1 cellular context compared by ENCODE assay signal in the genomic region with DNA sequence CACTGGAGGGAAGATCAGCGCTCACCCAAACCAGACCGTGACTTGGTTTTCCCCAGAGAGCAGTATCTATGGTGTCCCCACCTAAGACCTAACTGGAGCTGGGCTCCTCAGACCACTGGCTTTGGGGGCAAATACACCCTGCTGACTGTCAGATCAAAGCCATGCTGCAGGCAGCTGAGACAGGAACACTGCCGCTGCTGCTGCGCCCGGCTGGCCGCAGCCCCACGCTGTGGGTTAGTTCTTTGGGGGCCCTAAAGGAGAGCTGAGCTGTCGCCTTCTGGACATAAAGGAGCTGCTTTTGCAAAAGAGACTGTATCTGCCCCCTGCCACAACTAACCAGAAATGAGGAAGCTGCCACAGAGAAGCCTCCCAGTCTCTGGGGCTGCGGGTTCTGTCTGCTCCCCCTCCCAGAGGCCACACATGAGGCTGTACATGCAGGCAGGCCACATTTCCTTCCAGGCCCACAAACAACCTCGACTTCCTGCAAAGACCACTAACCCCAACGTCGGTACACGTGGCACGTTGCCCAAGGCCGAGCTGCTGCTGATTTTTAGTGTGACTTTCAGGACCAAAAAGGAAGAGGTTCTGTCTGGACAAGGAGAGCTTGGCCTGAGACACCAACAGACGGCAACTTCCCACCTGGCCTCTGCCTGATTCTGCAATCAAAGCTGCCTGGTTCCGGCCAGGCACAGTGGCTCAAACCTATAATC.
TF ChIP-seq lines count a peak whose summit lies in the region.

No MANE protein-coding gene starts in this region.

TF ChIP-seq in GM12878, 131 proteins besides CTCF, POLR2A, EP300 and RAD21 (continued from another document and continues in another):
- peak; percentile 65; the same call in 1 of the 2 replicates for TF ChIP-seq SMARCA5 (IDR thresholded peaks at IDR 0.05)
- 0 out of 2 replicates have a peak, but pooled peaks have one; percentile 52 for TF ChIP-seq MEF2A (IDR thresholded peaks at IDR 0.05; ENCODE audit: insufficient read depth, low read depth, low read length)
- peak; percentile 64 for TF ChIP-seq MEF2B (IDR thresholded peaks at IDR 0.05; ENCODE audit: partially characterized antibody, poor library complexity, severe bottlenecking)
- peak; percentile 55 for TF ChIP-seq MYC (IDR thresholded peaks at IDR 0.05; ENCODE audit: insufficient read depth, insufficient read length, insufficient replicate concordance, low read length, severe bottlenecking)
- TF ChIP-seq, protein P1, sequence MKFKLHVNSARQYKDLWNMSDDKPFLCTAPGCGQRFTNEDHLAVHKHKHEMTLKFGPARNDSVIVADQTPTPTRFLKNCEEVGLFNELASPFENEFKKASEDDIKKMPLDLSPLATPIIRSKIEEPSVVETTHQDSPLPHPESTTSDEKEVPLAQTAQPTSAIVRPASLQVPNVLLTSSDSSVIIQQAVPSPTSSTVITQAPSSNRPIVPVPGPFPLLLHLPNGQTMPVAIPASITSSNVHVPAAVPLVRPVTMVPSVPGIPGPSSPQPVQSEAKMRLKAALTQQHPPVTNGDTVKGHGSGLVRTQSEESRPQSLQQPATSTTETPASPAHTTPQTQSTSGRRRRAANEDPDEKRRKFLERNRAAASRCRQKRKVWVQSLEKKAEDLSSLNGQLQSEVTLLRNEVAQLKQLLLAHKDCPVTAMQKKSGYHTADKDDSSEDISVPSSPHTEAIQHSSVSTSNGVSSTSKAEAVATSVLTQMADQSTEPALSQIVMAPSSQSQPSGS (IDR thresholded peaks at IDR 0.05; ENCODE audit: low read length), result no peak
- 0 out of 2 replicates have a peak, but pooled peaks have one; percentile 36 for TF ChIP-seq POLR2AphosphoS2 (IDR thresholded peaks at IDR 0.05; ENCODE audit: low read depth, low read length)
- TF ChIP-seq STAT1 (conservative IDR thresholded peaks at IDR 0.05), result no peak
- no peak for TF ChIP-seq RELA (IDR thresholded peaks at IDR 0.05; ENCODE audit: borderline replicate concordance, partially characterized antibody)
- TF ChIP-seq NRF1 (conservative IDR thresholded peaks at IDR 0.05; ENCODE audit: low read depth, low read length), result no peak
- TF ChIP-seq, protein P2, sequence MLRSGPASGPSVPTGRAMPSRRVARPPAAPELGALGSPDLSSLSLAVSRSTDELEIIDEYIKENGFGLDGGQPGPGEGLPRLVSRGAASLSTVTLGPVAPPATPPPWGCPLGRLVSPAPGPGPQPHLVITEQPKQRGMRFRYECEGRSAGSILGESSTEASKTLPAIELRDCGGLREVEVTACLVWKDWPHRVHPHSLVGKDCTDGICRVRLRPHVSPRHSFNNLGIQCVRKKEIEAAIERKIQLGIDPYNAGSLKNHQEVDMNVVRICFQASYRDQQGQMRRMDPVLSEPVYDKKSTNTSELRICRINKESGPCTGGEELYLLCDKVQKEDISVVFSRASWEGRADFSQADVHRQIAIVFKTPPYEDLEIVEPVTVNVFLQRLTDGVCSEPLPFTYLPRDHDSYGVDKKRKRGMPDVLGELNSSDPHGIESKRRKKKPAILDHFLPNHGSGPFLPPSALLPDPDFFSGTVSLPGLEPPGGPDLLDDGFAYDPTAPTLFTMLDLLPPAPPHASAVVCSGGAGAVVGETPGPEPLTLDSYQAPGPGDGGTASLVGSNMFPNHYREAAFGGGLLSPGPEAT (IDR thresholded peaks at IDR 0.05; ENCODE audit: low read depth), result peak; percentile 73
- TF ChIP-seq, protein P3, sequence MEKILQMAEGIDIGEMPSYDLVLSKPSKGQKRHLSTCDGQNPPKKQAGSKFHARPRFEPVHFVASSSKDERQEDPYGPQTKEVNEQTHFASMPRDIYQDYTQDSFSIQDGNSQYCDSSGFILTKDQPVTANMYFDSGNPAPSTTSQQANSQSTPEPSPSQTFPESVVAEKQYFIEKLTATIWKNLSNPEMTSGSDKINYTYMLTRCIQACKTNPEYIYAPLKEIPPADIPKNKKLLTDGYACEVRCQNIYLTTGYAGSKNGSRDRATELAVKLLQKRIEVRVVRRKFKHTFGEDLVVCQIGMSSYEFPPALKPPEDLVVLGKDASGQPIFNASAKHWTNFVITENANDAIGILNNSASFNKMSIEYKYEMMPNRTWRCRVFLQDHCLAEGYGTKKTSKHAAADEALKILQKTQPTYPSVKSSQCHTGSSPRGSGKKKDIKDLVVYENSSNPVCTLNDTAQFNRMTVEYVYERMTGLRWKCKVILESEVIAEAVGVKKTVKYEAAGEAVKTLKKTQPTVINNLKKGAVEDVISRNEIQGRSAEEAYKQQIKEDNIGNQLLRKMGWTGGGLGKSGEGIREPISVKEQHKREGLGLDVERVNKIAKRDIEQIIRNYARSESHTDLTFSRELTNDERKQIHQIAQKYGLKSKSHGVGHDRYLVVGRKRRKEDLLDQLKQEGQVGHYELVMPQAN (conservative IDR thresholded peaks at IDR 0.05), result no peak
- peak; percentile 84; the same call in 1 of the 2 replicates for TF ChIP-seq ASH2L (IDR thresholded peaks at IDR 0.05; ENCODE audit: borderline replicate concordance, low read depth)
- no peak for TF ChIP-seq GATAD2B (conservative IDR thresholded peaks at IDR 0.05; ENCODE audit: low read depth)
- TF ChIP-seq SREBF1 (IDR thresholded peaks at IDR 0.05; ENCODE audit: low read length), result no peak
- TF ChIP-seq NR2C2 (IDR thresholded peaks at IDR 0.05; ENCODE audit: borderline replicate concordance, control insufficient read depth, insufficient read length, low read depth), result no peak
- no peak for TF ChIP-seq CHD4 (IDR thresholded peaks at IDR 0.05)
- no peak for TF ChIP-seq TCF7 (IDR thresholded peaks at IDR 0.05; ENCODE audit: borderline replicate concordance)
- TF ChIP-seq, protein P4, sequence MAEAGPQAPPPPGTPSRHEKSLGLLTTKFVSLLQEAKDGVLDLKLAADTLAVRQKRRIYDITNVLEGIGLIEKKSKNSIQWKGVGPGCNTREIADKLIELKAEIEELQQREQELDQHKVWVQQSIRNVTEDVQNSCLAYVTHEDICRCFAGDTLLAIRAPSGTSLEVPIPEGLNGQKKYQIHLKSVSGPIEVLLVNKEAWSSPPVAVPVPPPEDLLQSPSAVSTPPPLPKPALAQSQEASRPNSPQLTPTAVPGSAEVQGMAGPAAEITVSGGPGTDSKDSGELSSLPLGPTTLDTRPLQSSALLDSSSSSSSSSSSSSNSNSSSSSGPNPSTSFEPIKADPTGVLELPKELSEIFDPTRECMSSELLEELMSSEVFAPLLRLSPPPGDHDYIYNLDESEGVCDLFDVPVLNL (IDR thresholded peaks at IDR 0.05; ENCODE audit: low read depth, low read length), result no peak
- TF ChIP-seq TCF12 (IDR thresholded peaks at IDR 0.05; ENCODE audit: low read depth, low read length), result no peak
- no peak; the same call in 1 of the 2 replicates for TF ChIP-seq RAD51 (IDR thresholded peaks at IDR 0.05)
- TF ChIP-seq, protein P5, sequence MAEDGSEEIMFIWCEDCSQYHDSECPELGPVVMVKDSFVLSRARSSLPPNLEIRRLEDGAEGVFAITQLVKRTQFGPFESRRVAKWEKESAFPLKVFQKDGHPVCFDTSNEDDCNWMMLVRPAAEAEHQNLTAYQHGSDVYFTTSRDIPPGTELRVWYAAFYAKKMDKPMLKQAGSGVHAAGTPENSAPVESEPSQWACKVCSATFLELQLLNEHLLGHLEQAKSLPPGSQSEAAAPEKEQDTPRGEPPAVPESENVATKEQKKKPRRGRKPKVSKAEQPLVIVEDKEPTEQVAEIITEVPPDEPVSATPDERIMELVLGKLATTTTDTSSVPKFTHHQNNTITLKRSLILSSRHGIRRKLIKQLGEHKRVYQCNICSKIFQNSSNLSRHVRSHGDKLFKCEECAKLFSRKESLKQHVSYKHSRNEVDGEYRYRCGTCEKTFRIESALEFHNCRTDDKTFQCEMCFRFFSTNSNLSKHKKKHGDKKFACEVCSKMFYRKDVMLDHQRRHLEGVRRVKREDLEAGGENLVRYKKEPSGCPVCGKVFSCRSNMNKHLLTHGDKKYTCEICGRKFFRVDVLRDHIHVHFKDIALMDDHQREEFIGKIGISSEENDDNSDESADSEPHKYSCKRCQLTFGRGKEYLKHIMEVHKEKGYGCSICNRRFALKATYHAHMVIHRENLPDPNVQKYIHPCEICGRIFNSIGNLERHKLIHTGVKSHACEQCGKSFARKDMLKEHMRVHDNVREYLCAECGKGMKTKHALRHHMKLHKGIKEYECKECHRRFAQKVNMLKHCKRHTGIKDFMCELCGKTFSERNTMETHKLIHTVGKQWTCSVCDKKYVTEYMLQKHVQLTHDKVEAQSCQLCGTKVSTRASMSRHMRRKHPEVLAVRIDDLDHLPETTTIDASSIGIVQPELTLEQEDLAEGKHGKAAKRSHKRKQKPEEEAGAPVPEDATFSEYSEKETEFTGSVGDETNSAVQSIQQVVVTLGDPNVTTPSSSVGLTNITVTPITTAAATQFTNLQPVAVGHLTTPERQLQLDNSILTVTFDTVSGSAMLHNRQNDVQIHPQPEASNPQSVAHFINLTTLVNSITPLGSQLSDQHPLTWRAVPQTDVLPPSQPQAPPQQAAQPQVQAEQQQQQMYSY (CRISPR knock-in tag; IDR thresholded peaks at IDR 0.05), result no peak
- peak; percentile 72 for TF ChIP-seq SP1 (IDR thresholded peaks at IDR 0.05; ENCODE audit: low read depth, low read length)
- no peak for TF ChIP-seq SUZ12 (IDR thresholded peaks at IDR 0.05; ENCODE audit: unreplicated experiment)
- no peak for TF ChIP-seq KLF5 (IDR thresholded peaks at IDR 0.05; ENCODE audit: partially characterized antibody)
- 0 out of 2 replicates have a peak, but pooled peaks have one; percentile 44 for TF ChIP-seq BCL11A (IDR thresholded peaks at IDR 0.05; ENCODE audit: low read depth, low read length)
- TF ChIP-seq RCOR1 (conservative IDR thresholded peaks at IDR 0.05; ENCODE audit: low read depth, low read length), result no peak
- no peak for TF ChIP-seq SREBF2 (IDR thresholded peaks at IDR 0.05; ENCODE audit: low read length)
- no peak for TF ChIP-seq ZZZ3 (IDR thresholded peaks at IDR 0.05; ENCODE audit: control insufficient read depth, insufficient read length, low read depth)
- no peak for TF ChIP-seq PML (IDR thresholded peaks at IDR 0.05; ENCODE audit: low read length)
- TF ChIP-seq TCF3 (IDR thresholded peaks at IDR 0.05; ENCODE audit: borderline replicate concordance, insufficient read depth, low read depth, low read length), result no peak
- TF ChIP-seq, protein P6, sequence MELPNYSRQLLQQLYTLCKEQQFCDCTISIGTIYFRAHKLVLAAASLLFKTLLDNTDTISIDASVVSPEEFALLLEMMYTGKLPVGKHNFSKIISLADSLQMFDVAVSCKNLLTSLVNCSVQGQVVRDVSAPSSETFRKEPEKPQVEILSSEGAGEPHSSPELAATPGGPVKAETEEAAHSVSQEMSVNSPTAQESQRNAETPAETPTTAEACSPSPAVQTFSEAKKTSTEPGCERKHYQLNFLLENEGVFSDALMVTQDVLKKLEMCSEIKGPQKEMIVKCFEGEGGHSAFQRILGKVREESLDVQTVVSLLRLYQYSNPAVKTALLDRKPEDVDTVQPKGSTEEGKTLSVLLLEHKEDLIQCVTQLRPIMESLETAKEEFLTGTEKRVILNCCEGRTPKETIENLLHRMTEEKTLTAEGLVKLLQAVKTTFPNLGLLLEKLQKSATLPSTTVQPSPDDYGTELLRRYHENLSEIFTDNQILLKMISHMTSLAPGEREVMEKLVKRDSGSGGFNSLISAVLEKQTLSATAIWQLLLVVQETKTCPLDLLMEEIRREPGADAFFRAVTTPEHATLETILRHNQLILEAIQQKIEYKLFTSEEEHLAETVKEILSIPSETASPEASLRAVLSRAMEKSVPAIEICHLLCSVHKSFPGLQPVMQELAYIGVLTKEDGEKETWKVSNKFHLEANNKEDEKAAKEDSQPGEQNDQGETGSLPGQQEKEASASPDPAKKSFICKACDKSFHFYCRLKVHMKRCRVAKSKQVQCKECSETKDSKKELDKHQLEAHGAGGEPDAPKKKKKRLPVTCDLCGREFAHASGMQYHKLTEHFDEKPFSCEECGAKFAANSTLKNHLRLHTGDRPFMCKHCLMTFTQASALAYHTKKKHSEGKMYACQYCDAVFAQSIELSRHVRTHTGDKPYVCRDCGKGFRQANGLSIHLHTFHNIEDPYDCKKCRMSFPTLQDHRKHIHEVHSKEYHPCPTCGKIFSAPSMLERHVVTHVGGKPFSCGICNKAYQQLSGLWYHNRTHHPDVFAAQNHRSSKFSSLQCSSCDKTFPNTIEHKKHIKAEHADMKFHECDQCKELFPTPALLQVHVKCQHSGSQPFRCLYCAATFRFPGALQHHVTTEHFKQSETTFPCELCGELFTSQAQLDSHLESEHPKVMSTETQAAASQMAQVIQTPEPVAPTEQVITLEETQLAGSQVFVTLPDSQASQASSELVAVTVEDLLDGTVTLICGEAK (IDR thresholded peaks at IDR 0.05; ENCODE audit: borderline replicate concordance), result no peak
- TF ChIP-seq MTA2 (IDR thresholded peaks at IDR 0.05; ENCODE audit: low read depth), result peak; percentile 56
- TF ChIP-seq, protein P7, sequence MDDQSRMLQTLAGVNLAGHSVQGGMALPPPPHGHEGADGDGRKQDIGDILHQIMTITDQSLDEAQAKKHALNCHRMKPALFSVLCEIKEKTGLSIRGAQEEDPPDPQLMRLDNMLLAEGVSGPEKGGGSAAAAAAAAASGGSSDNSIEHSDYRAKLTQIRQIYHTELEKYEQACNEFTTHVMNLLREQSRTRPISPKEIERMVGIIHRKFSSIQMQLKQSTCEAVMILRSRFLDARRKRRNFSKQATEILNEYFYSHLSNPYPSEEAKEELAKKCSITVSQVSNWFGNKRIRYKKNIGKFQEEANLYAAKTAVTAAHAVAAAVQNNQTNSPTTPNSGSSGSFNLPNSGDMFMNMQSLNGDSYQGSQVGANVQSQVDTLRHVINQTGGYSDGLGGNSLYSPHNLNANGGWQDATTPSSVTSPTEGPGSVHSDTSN (IDR thresholded peaks at IDR 0.05; ENCODE audit: insufficient replicate concordance, low read depth, low read length), result no peak
- TF ChIP-seq SIX5 (IDR thresholded peaks at IDR 0.05; ENCODE audit: low read depth, low read length, severe bottlenecking), result no peak
- TF ChIP-seq, protein P8, sequence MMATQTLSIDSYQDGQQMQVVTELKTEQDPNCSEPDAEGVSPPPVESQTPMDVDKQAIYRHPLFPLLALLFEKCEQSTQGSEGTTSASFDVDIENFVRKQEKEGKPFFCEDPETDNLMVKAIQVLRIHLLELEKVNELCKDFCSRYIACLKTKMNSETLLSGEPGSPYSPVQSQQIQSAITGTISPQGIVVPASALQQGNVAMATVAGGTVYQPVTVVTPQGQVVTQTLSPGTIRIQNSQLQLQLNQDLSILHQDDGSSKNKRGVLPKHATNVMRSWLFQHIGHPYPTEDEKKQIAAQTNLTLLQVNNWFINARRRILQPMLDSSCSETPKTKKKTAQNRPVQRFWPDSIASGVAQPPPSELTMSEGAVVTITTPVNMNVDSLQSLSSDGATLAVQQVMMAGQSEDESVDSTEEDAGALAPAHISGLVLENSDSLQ (IDR thresholded peaks at IDR 0.05), result peak; percentile 36; the same call in 1 of the 2 replicates
- no peak for TF ChIP-seq HDAC6 (IDR thresholded peaks at IDR 0.05; ENCODE audit: unreplicated experiment)
- 0 out of 2 replicates have a peak, but pooled peaks have one; percentile 41 for TF ChIP-seq HDGF (IDR thresholded peaks at IDR 0.05)
- TF ChIP-seq CEBPB (IDR thresholded peaks at IDR 0.05; ENCODE audit: borderline replicate concordance in 1 of 2, low read depth in 2 of 2, low read length in 2 of 2), result no peak
